ENCODE assay signal across 24 cellular contexts in the genomic region with DNA sequence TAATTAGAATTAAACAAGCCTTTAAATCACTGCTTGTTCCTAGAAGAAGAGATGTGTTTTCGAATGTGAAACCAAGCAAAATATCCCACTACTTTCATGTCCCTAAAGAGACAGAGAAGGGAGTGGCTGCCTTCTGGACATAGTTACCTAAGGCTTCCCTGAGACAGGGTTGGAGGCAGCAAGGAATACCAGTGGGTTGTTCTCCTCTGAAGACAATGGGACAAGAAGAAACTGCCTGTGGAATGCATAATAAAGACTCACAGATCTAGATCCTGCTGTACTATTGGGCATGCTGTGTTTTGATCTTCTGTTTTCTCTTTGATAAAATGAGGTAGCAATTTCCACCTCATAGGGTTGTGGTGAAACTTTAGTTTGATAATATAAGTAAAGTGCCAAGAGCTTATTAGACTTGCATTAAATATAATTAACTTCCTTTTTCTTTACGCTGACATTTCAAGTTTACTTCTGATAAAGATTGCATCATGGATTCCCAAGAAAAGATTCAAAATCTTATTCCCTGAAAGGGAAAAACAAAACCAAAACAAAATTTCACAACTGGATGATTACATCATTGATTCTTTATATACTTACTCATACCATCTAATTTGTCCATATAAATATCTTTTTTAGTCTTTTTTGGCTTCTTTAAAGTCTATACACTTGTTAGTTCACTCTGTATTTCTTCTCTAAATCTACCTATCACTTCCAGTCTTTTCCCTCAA.
A peak's percentile ranks its signal among the peaks of the same experiment; 100 is the strongest.
DNase-seq lines count a peak whose midpoint lies in the region; ATAC-seq and TF ChIP-seq lines count a peak whose summit lies in the region.
"Had no signal": no experiment of that assay in that cellular context is flagged by ENCODE, and none has a peak within 500 bp of the region (broad histone marks: within the 10 kb centered on the region; RNA-seq: fewer than 3 reads in every experiment).

No MANE protein-coding gene starts in this region.

- TF ChIP-seq CTCF in WTC11 (IDR thresholded peaks at IDR 0.05) (no peak), osteoblast (IDR thresholded peaks at IDR 0.05; ENCODE audit: extremely low read depth, low read depth, low read length) (no peak), osteocyte (IDR thresholded peaks at IDR 0.05) (no peak)

- no peak overlapping the region for H3K27ac Mint-ChIP-seq in WTC11
- H3K27ac Mint-ChIP-seq in osteocyte (ENCODE audit: unreplicated experiment) = no peak overlapping the region
- H3K27ac Mint-ChIP-seq: activated CD4-positive, alpha-beta memory T cell treated with anti-CD3 and anti-CD28 coated beads, Interleukin-2, amount 10 ng/mL, durations not matched to agents 7 days and 5 days; activated naive CD8-positive, alpha-beta T cell; activated T-helper 2 cell treated with anti-CD3 and anti-CD28 coated beads, Interferon-gamma antibody, Interleukin-2, Interleukin-4, amounts not matched to agents 10 μg/mL and 5 μg/mL and 100 μg/mL, durations not matched to agents 14 hours and 24 hours and 36 hours had no signal

- H3K27me3 ChIP-seq in osteoblast (ENCODE audit: insufficient read depth, low read length) = no peaks in the 10 kb centered on the region
- H3K27me3 ChIP-seq: body of pancreas, esophagus squamous epithelium, uterus had no signal

- H3K36me3 Mint-ChIP-seq in WTC11 = no peaks in the 10 kb centered on the region
- H3K36me3 Mint-ChIP-seq in osteocyte (ENCODE audit: unreplicated experiment) = no peaks in the 10 kb centered on the region
- H3K36me3 Mint-ChIP-seq: activated naive CD8-positive, alpha-beta T cell had no signal

- H3K4me3 ChIP-seq in osteoblast (ENCODE audit: insufficient read depth, low read length) = no peak overlapping the region
- H3K4me3 ChIP-seq: body of pancreas, esophagus squamous epithelium, thoracic aorta, uterus had no signal

- H3K27me3 Mint-ChIP-seq in WTC11 (ENCODE audit: low read depth) = no peaks in the 10 kb centered on the region
- peaks cover 3% of the 10 kb centered on the region for H3K27me3 Mint-ChIP-seq in osteocyte (ENCODE audit: unreplicated experiment)

- ATAC-seq in WTC11 = peak; percentile 74
- ATAC-seq: activated CD4-positive, CD25-positive, alpha-beta regulatory T cell treated with anti-CD3 and anti-CD28 coated beads, Interleukin-2, amount 50 U/mL, for 24 hours; body of pancreas; SK-N-SH treated with all-trans-retinoic acid at 6 μM for 48 hours had no signal

- POLR2A ChIA-PET in WTC11 (lab: Charles Lee) = no interaction called here

- H3K9me3 Mint-ChIP-seq in WTC11 (peaks cover 9% of the 10 kb centered on the region), osteocyte (ENCODE audit: unreplicated experiment) (peaks cover 5% of the 10 kb centered on the region)
- H3K9me3 Mint-ChIP-seq: activated CD4-positive, alpha-beta memory T cell treated with anti-CD3 and anti-CD28 coated beads, Interleukin-2, amount 10 ng/mL, durations not matched to agents 7 days and 5 days; activated T-helper 2 cell treated with anti-CD3 and anti-CD28 coated beads, Interferon-gamma antibody, Interleukin-2, Interleukin-4, amounts not matched to agents 10 μg/mL and 5 μg/mL and 100 μg/mL, durations not matched to agents 14 hours and 24 hours and 36 hours had no signal

- CTCF ChIA-PET in WTC11 (lab: Charles Lee) = no interaction called here

- no peaks in the 10 kb centered on the region for H3K9me3 ChIP-seq in osteoblast (ENCODE audit: low read depth, low read length)
- H3K9me3 ChIP-seq: body of pancreas, esophagus squamous epithelium, thoracic aorta, uterus had no signal

- no peaks in the 10 kb centered on the region for H3K36me3 ChIP-seq in osteoblast (ENCODE audit: insufficient read depth, low read length)
- H3K36me3 ChIP-seq: esophagus squamous epithelium, thoracic aorta, uterus had no signal

- H3K4me3 Mint-ChIP-seq in WTC11 = no peak overlapping the region
- no peak overlapping the region for H3K4me3 Mint-ChIP-seq in osteocyte (ENCODE audit: unreplicated experiment)
- H3K4me3 Mint-ChIP-seq: activated CD4-positive, alpha-beta memory T cell treated with anti-CD3 and anti-CD28 coated beads, Interleukin-2, amount 10 ng/mL, durations not matched to agents 7 days and 5 days; activated naive CD8-positive, alpha-beta T cell had no signal

- H3K79me2 ChIP-seq in osteoblast (ENCODE audit: insufficient read depth, low read length) = no peaks in the 10 kb centered on the region

- H3K4me2 ChIP-seq in osteoblast (ENCODE audit: insufficient read depth, low read length) = peak overlapping the region; percentile 33

- H3K4me1 ChIP-seq in osteoblast (ENCODE audit: insufficient read depth, low read length) = peaks cover 13% of the 10 kb centered on the region
- H3K4me1 ChIP-seq: body of pancreas, esophagus squamous epithelium, uterus had no signal

- peak overlapping the region; percentile 61 for H2AFZ ChIP-seq in osteoblast (ENCODE audit: low read length)

- H3K4me1 Mint-ChIP-seq in WTC11 (no peaks in the 10 kb centered on the region), osteocyte (ENCODE audit: unreplicated experiment) (no peaks in the 10 kb centered on the region)
- H3K4me1 Mint-ChIP-seq: activated CD4-positive, alpha-beta memory T cell treated with anti-CD3 and anti-CD28 coated beads, Interleukin-2, amount 10 ng/mL, durations not matched to agents 7 days and 5 days had no signal

- DNase-seq in ELR (ENCODE audit: low read depth) (peak; percentile 2), WTC11 (ENCODE audit: low spot score) (no peak), fibroblast of peridontal ligament (ENCODE audit: extremely low read depth) (peak; percentile 28), osteoblast (ENCODE audit: insufficient read length, low spot score, missing footprints) (no peak), T-helper 1 cell (no peak), superior temporal gyrus (ENCODE audit: extremely low spot score) (no peak), osteocyte (ENCODE audit: extremely low spot score, unreplicated experiment) (no peak)
- DNase-seq: activated CD4-positive, alpha-beta memory T cell treated with anti-CD3 and anti-CD28 coated beads, Interleukin-2, amount 10 ng/mL, durations not matched to agents 7 days and 5 days; body of pancreas; EL; esophagus squamous epithelium; head of caudate nucleus; NCI-H1092; NCI-H1930; NCI-H226; nucleus accumbens; stimulated activated CD4-positive, alpha-beta T cell treated with anti-CD3 and anti-CD28 coated beads, Interleukin-4, amount 100 ng/mL, for 24 hours; stimulated activated naive CD4-positive, alpha-beta T cell; uterus had no signal

- no peaks in the 10 kb centered on the region for H4K20me1 ChIP-seq in osteoblast (ENCODE audit: insufficient read depth, low read length)

- no peak overlapping the region for H3K27ac ChIP-seq in osteoblast (ENCODE audit: low read depth, low read length)
- H3K27ac ChIP-seq: body of pancreas, esophagus squamous epithelium, thoracic aorta, uterus had no signal

TF ChIP-seq in WTC11, 78 proteins besides CTCF, POLR2A, EP300 and RAD21 (continues in another document):
- TF ChIP-seq OVOL2 (CRISPR knock-in tag; IDR thresholded peaks at IDR 0.05; ENCODE audit: borderline replicate concordance) (no peak), KAT7 (CRISPR knock-in tag; IDR thresholded peaks at IDR 0.05; ENCODE audit: borderline replicate concordance) (no peak), NR2C2 (CRISPR knock-in tag; IDR thresholded peaks at IDR 0.05) (no peak), RELA (CRISPR knock-in tag; IDR thresholded peaks at IDR 0.05; ENCODE audit: borderline replicate concordance) (no peak)
- TF ChIP-seq, protein P1, sequence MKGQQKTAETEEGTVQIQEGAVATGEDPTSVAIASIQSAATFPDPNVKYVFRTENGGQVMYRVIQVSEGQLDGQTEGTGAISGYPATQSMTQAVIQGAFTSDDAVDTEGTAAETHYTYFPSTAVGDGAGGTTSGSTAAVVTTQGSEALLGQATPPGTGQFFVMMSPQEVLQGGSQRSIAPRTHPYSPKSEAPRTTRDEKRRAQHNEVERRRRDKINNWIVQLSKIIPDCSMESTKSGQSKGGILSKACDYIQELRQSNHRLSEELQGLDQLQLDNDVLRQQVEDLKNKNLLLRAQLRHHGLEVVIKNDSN (CRISPR knock-in tag; IDR thresholded peaks at IDR 0.05) = no peak
- TF ChIP-seq, protein P2, sequence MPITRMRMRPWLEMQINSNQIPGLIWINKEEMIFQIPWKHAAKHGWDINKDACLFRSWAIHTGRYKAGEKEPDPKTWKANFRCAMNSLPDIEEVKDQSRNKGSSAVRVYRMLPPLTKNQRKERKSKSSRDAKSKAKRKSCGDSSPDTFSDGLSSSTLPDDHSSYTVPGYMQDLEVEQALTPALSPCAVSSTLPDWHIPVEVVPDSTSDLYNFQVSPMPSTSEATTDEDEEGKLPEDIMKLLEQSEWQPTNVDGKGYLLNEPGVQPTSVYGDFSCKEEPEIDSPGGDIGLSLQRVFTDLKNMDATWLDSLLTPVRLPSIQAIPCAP (CRISPR knock-in tag; IDR thresholded peaks at IDR 0.05) = no peak
- TF ChIP-seq, protein P3, sequence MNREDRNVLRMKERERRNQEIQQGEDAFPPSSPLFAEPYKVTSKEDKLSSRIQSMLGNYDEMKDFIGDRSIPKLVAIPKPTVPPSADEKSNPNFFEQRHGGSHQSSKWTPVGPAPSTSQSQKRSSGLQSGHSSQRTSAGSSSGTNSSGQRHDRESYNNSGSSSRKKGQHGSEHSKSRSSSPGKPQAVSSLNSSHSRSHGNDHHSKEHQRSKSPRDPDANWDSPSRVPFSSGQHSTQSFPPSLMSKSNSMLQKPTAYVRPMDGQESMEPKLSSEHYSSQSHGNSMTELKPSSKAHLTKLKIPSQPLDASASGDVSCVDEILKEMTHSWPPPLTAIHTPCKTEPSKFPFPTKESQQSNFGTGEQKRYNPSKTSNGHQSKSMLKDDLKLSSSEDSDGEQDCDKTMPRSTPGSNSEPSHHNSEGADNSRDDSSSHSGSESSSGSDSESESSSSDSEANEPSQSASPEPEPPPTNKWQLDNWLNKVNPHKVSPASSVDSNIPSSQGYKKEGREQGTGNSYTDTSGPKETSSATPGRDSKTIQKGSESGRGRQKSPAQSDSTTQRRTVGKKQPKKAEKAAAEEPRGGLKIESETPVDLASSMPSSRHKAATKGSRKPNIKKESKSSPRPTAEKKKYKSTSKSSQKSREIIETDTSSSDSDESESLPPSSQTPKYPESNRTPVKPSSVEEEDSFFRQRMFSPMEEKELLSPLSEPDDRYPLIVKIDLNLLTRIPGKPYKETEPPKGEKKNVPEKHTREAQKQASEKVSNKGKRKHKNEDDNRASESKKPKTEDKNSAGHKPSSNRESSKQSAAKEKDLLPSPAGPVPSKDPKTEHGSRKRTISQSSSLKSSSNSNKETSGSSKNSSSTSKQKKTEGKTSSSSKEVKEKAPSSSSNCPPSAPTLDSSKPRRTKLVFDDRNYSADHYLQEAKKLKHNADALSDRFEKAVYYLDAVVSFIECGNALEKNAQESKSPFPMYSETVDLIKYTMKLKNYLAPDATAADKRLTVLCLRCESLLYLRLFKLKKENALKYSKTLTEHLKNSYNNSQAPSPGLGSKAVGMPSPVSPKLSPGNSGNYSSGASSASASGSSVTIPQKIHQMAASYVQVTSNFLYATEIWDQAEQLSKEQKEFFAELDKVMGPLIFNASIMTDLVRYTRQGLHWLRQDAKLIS (CRISPR knock-in tag; IDR thresholded peaks at IDR 0.05; ENCODE audit: borderline replicate concordance) = no peak

Comparison
In these comparisons a context has a peak if more than half of its experiments do, and no peak if none do; other contexts are left out.
1. DNase-seq: peak in ELR (single experiment) and fibroblast of peridontal ligament (single experiment); none in WTC11 (single experiment), osteoblast (single experiment), T-helper 1 cell (0 of 5), superior temporal gyrus (single experiment) and osteocyte (single experiment).